8 cellular contexts compared by ENCODE assay signal in the genomic region with DNA sequence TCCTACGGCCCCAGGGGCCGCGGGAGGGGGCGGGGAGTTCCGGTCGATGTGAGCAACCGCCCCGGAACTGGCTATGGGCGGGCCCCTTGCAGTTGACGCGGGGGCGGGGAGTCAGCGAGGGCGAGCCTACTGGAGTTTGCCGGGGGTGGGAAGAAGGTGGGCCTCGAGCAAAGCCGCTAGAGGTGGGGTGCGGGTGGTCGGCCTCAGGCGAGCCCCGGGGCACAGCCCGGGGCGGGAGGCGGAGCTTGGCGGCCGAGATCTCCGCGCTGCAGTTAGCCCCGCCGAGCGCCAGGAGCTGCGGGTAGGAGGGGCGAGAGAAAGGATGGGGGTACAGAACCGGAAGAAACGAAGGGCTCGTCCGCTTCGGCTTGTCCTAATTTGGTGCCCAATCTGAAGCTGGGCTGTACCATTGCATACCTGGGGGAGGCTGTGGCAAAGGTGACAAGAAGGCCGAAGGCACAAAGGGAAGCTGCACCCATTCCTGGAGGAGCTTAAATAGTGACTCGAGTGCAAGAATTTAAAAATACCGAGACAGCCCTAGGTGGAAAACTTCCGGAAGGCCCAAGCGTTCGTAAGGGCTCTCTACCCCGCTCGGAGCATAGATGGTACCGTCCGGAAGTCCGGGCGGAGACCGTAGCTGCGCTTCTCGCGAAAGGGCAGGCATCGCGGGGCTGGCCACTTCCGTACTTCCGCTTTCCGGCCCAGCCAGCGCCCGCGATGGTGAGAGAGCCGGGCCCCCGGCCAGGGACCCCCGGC. TPM values are rescaled to one million over a fixed set of nuclear protein-coding genes. Genes with fewer than 3 reads are reported as not detected.
DNase-seq lines count a peak whose midpoint lies in the region; ATAC-seq and TF ChIP-seq lines count a peak whose summit lies in the region.

A gene (plus strand): TSS at position 678 of the 756 bp plus-strand sequence. CDS start 40 bp downstream, at position 718.
A gene with protein sequence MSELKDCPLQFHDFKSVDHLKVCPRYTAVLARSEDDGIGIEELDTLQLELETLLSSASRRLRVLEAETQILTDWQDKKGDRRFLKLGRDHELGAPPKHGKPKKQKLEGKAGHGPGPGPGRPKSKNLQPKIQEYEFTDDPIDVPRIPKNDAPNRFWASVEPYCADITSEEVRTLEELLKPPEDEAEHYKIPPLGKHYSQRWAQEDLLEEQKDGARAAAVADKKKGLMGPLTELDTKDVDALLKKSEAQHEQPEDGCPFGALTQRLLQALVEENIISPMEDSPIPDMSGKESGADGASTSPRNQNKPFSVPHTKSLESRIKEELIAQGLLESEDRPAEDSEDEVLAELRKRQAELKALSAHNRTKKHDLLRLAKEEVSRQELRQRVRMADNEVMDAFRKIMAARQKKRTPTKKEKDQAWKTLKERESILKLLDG (minus strand): TSS at position 69 of the 756 bp plus-strand sequence. CDS start 1,007 bp downstream, outside the sequence.

- peak in 1 of 9 donors; percentile 20 for TF ChIP-seq CTCF in heart right ventricle (IDR thresholded peaks at IDR 0.05)
- TF ChIP-seq CTCF in upper lobe of left lung (IDR thresholded peaks at IDR 0.05) = peak in 5 of 6 experiments; percentile 10 to 52 (median 50)

- TF ChIP-seq EP300 in upper lobe of left lung (IDR thresholded peaks at IDR 0.05) = peak in 1 of 4 donors; percentile 45

- DNase-seq in NCI-H1694 (lab: John Stamatoyannopoulos, UW) = peak; percentile 47
- peak; percentile 96 for DNase-seq in amniotic epithelial cell (ENCODE audit: low read depth)
- DNase-seq in heart right ventricle = peak; percentile 94
- DNase-seq in posterior vena cava (ENCODE audit: low spot score) = peak; percentile 98
- peak; percentile 95 to 96 for DNase-seq in upper lobe of left lung

- peak in 3 of 4 donors; percentile 49 to 78 (median 77) for TF ChIP-seq POLR2A in upper lobe of left lung (IDR thresholded peaks at IDR 0.05)

- H3K27ac ChIP-seq in heart right ventricle = peak within 1 kb of the TSS; percentile 91 to 98 (median 97)
- H3K27ac ChIP-seq in upper lobe of left lung = peak within 1 kb of the TSS; percentile 91 to 99 (median 98)

- H3K27me3 ChIP-seq in heart right ventricle (no peaks in the 10 kb centered on the region), upper lobe of left lung (no peaks in the 10 kb centered on the region)

- peaks cover 0 to 70% (median 10%) of the 10 kb centered on the region in 9 donors for H3K36me3 ChIP-seq in heart right ventricle
- peaks cover 6 to 28% (median 18%) of the 10 kb centered on the region in 4 donors for H3K36me3 ChIP-seq in upper lobe of left lung

- WGBS in heart right ventricle, 2 donors = 0 to 1% methylated on average over 60 to 65 of the region's 65 CpGs
- WGBS in upper lobe of left lung, 2 donors = 0% methylated on average over 20 to 59 of the region's 65 CpGs

- H3K4me1 ChIP-seq in heart right ventricle (peaks cover 5 to 51% (median 35%) of the 10 kb centered on the region in 9 donors), upper lobe of left lung (peaks cover 28 to 46% (median 33%) of the 10 kb centered on the region in 4 donors)

- intact Hi-C loops in T-helper 1 cell treated with Interleukin-12 subunit alpha and Interleukin-12 subunit beta and Interleukin-4 antibody, amounts not matched to agents 30 ng/mL and 1 ng/mL, for 36 hours (cut with micrococcal nuclease) = loop anchor here (1.0 to 2.0 kb wide), 19 partner anchors 12 to 529 kb away; a partner anchor contains a TSS
- intact Hi-C loops in heart right ventricle (cut with DNase I) (loop anchor here in 5 of 10 donors (2.0 to 5.0 kb wide), 5 partner anchors 40 to 140 kb away; a partner anchor contains a TSS), posterior vena cava (cut with DNase I) (no loop called here)

- H3K4me3 ChIP-seq in heart right ventricle (peak within 1 kb of the TSS; percentile 63 to 100 (median 80)), upper lobe of left lung (peak within 1 kb of the TSS; percentile 66 to 100 (median 92))

- ATAC-seq in GM18498 (IDR thresholded peaks at IDR 0.05; ENCODE audit: unreplicated experiment) (peak; percentile 82), HG02885 (IDR thresholded peaks at IDR 0.05; ENCODE audit: poor library complexity, unreplicated experiment) (peak; percentile 79), heart right ventricle (peak; percentile 93 to 97 (median 94)), upper lobe of left lung (ENCODE audit: low FRiP score in 2 of 2) (peak; percentile 97)

- H3K9me3 ChIP-seq in heart right ventricle (no peaks in the 10 kb centered on the region), upper lobe of left lung (no peaks in the 10 kb centered on the region)

RNA-seq across cellular contexts. Expression of the first gene that starts in this region (rescaled TPM):
- total RNA-seq in T-helper 1 cell treated with Interleukin-12 subunit alpha and Interleukin-12 subunit beta and Interleukin-4 antibody, amounts not matched to agents 30 ng/mL and 1 ng/mL, for 36 hours = 292 and 298 TPM in 2 replicates
- total RNA-seq in heart right ventricle (100 to 1,000 TPM in 1 of 10 donors, 10 to 100 TPM in 9; 40.6 to 111 (median 55.0) TPM), posterior vena cava (100 to 1,000 TPM; 144 to 148 TPM), upper lobe of left lung (100 to 1,000 TPM in 5 of 6 donors, 10 to 100 TPM in 1; 88.3 to 186 (median 158) TPM)
- polyA plus RNA-seq in heart right ventricle = 100 to 1,000 TPM in 1 of 2 donors, 10 to 100 TPM in 1; 27.9 to 104 TPM

RNA-seq across cellular contexts. Expression of the second gene that starts in this region (rescaled TPM):
- total RNA-seq in T-helper 1 cell treated with Interleukin-12 subunit alpha and Interleukin-12 subunit beta and Interleukin-4 antibody, amounts not matched to agents 30 ng/mL and 1 ng/mL, for 36 hours = 62.3 and 67.1 TPM in 2 replicates
- 10 to 100 TPM; 38.5 to 59.6 (median 42.9) TPM for total RNA-seq in heart right ventricle
- polyA plus RNA-seq in heart right ventricle = 10 to 100 TPM; 48.7 to 51.4 TPM
- total RNA-seq in posterior vena cava = 10 to 100 TPM; 44.2 to 48.8 TPM
- total RNA-seq in upper lobe of left lung = 10 to 100 TPM; 48.2 to 68.0 (median 60.7) TPM

Comparison
In these comparisons a context has a peak if more than half of its experiments do, and no peak if none do; other contexts are left out.
1. Peak in every context shown above with its lines: DNase-seq, ATAC-seq, H3K4me3 ChIP-seq and H3K27ac ChIP-seq.
2. DNase-seq: peak in every context shown above with its lines; median percentile 98 in posterior vena cava; 96 in amniotic epithelial cell; 96 in upper lobe of left lung; 94 in heart right ventricle; 47 in NCI-H1694.